ENCODE assay signal across 18 cellular contexts in the genomic region with DNA sequence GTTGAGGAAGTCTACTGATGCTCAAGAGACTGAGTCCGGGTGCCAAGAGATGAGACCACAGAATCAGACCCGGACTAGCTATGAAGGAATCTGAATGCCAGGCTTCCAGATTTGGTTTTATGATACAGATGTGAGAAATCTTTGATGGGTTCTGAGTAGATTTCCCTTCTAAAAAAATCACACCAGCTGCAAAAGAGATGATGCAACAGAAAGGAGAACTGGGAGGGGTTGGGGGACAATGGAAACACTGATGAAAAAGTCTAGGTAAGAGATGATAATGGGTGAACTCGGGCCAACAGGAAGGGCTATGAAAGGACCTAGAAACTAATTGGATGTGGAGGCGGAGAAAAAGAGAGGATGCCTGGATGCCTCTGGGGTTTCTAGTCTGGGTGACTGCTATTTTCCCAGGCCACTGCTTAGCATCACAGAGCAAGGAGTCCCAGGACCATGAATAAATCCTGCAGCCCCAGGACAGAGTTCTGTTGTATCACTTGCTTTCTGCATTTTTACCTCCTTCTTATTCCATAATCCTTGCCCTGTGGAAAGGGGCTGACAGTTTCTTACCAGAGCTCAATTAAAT.
"Had no signal": no experiment of that assay in that cellular context is flagged by ENCODE, and none has a peak within 500 bp of the region (broad histone marks: within the 10 kb centered on the region; RNA-seq: fewer than 3 reads in every experiment).

No MANE protein-coding gene starts in this region.

- ATAC-seq: activated CD8-positive, alpha-beta T cell treated with anti-CD3 and anti-CD28 coated beads for 36 hours; activated naive CD4-positive, alpha-beta T cell treated with anti-CD3 and anti-CD28 coated beads, Interleukin-2, amount 50 U/mL, for 72 hours; activated T-cell treated with anti-CD3 and anti-CD28 coated beads, Interleukin-2, amount 50 U/mL, for 4 hours; gastroesophageal sphincter; heart right ventricle; left lobe of liver; naive thymus-derived CD4-positive, alpha-beta T cell; stimulated activated naive B cell treated with anti-CD40 and anti-IgM and Interleukin-4, amounts not matched to agents 10 μg/mL and 1 μg/mL and 100 μg/mL, for 72 hours had no signal

- H3K9me3 Mint-ChIP-seq: activated CD8-positive, alpha-beta T cell treated with anti-CD3 and anti-CD28 coated beads for 36 hours; activated T-cell treated with anti-CD3 and anti-CD28 coated beads, Interleukin-2, amount 50 U/mL, for 4 hours; stimulated activated naive B cell treated with anti-CD40 and anti-IgM and Interleukin-4, amounts not matched to agents 10 μg/mL and 1 μg/mL and 100 μg/mL, for 72 hours had no signal

- H3K36me3 ChIP-seq: gastroesophageal sphincter, right atrium auricular region, tibial artery had no signal

- H3K9me3 ChIP-seq: gastroesophageal sphincter, heart right ventricle, right atrium auricular region, tibial artery had no signal

- H3K4me3 ChIP-seq: gastroesophageal sphincter, heart right ventricle, right atrium auricular region, skin epidermis, tibial artery had no signal

- H3K4me1 ChIP-seq: gastroesophageal sphincter, heart right ventricle, right atrium auricular region, tibial artery had no signal

- H3K36me3 Mint-ChIP-seq: activated naive CD4-positive, alpha-beta T cell treated with anti-CD3 and anti-CD28 coated beads, Interleukin-2, amount 50 U/mL, for 72 hours; stimulated activated naive B cell treated with anti-CD40 and anti-IgM and Interleukin-4, amounts not matched to agents 10 μg/mL and 1 μg/mL and 100 μg/mL, for 72 hours had no signal

- H3K4me1 Mint-ChIP-seq: naive thymus-derived CD4-positive, alpha-beta T cell had no signal

- H3K4me3 Mint-ChIP-seq: activated CD8-positive, alpha-beta T cell treated with anti-CD3 and anti-CD28 coated beads for 36 hours; activated T-cell treated with anti-CD3 and anti-CD28 coated beads, Interleukin-2, amount 50 U/mL, for 4 hours; naive thymus-derived CD4-positive, alpha-beta T cell; stimulated activated naive B cell treated with anti-CD40 and anti-IgM and Interleukin-4, amounts not matched to agents 10 μg/mL and 1 μg/mL and 100 μg/mL, for 72 hours had no signal

- H3K27ac Mint-ChIP-seq: activated CD8-positive, alpha-beta T cell treated with anti-CD3 and anti-CD28 coated beads for 36 hours; activated naive CD4-positive, alpha-beta T cell treated with anti-CD3 and anti-CD28 coated beads, Interleukin-2, amount 50 U/mL, for 72 hours; naive thymus-derived CD4-positive, alpha-beta T cell; stimulated activated naive B cell treated with anti-CD40 and anti-IgM and Interleukin-4, amounts not matched to agents 10 μg/mL and 1 μg/mL and 100 μg/mL, for 72 hours had no signal

- H3K27ac ChIP-seq: gastroesophageal sphincter, heart right ventricle, right atrium auricular region, skin epidermis, tibial artery had no signal

- DNase-seq: activated CD4-positive, alpha-beta T cell treated with anti-CD3 and anti-CD28 coated beads for 4 hours; activated CD8-positive, alpha-beta T cell treated with anti-CD3 and anti-CD28 coated beads for 36 hours; activated gamma-delta T cell; activated T-cell treated with anti-CD3 and anti-CD28 coated beads, Interleukin-2, amount 50 U/mL, for 4 hours; caudate nucleus; heart right ventricle; mammary epithelial cell; naive thymus-derived CD4-positive, alpha-beta T cell; occipital lobe; stimulated activated CD4-positive, alpha-beta T cell treated with anti-CD3 and anti-CD28 coated beads, Interleukin-15, amount 100 ng/mL, for 24 hours; stimulated activated CD4-positive, alpha-beta T cell treated with anti-CD3 and anti-CD28 coated beads, Interleukin-4, amount 100 ng/mL, for 1 hour; stimulated activated naive B cell treated with anti-CD40 and anti-IgM and Interleukin-4, amounts not matched to agents 10 μg/mL and 1 μg/mL and 100 μg/mL, for 72 hours; tibial artery had no signal

- H3K27me3 ChIP-seq: right atrium auricular region had no signal
